In the genomic region with DNA sequence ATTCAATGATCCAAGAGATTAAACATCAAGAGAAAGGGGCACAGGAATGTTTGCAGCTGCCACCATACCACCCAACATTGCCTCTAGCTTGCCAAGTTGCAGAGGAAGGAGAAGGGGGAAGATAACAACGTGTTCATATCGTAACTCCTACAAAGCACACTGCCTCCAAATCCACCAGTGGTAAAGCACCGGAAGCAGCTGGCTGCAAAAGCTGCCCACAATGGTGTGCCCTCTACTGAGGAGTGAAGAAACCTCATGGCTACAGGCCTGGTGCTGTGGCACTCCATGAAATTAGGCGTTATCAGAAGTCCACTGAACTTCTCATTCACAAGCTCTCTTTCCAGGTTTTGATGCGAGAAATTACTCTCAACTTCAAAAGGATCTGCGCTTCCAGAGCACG, we compare ENCODE assay signal across 21 cellular contexts.
A peak's percentile ranks its signal among the peaks of the same experiment; 100 is the strongest.
DNase-seq lines count a peak whose midpoint lies in the region; ATAC-seq and TF ChIP-seq lines count a peak whose summit lies in the region.
"Had no signal": no experiment of that assay in that cellular context is flagged by ENCODE, and none has a peak within 500 bp of the region (broad histone marks: within the 10 kb centered on the region; RNA-seq: fewer than 3 reads in every experiment).

No MANE protein-coding gene starts in this region.

- POLR2A ChIA-PET in activated CD8-positive, alpha-beta T cell treated with anti-CD3 and anti-CD28 coated beads, Interleukin-2, amount 10 ng/mL, durations not matched to agents 7 days and 5 days (lab: Charles Lee), result no interaction called here
- POLR2A ChIA-PET in OCI-LY7 (lab: Charles Lee), result interaction anchor here (0.7 to 1.4 kb wide), 4 partner anchors 10 to 431 kb away, joined by 3 to 4 read pairs (median 4); no protein-coding TSS in a partner anchor

- no peaks in the 10 kb centered on the region for H3K79me2 ChIP-seq in OCI-LY7 (ENCODE audit: insufficient read depth, low read depth, low read length)

- ATAC-seq in Right ventricle myocardium inferior, result no peak
- no peak for ATAC-seq in activated CD8-positive, alpha-beta T cell treated with anti-CD3 and anti-CD28 coated beads, Interleukin-2, amount 10 ng/mL, durations not matched to agents 7 days and 5 days
- peak; percentile 38 for ATAC-seq in upper lobe of right lung
- no peak for ATAC-seq in GM18498 (IDR thresholded peaks at IDR 0.05; ENCODE audit: unreplicated experiment)
- ATAC-seq in activated naive CD8-positive, alpha-beta T cell treated with anti-CD3 and anti-CD28 coated beads, Interleukin-2, amount 50 U/mL, for 24 hours, result no peak

- intact Hi-C loops in Right ventricle myocardium inferior (cut with DNase I), result no loop called here
- intact Hi-C loops in left ventricle myocardium inferior (cut with micrococcal nuclease), result no loop called here
- intact Hi-C loops in upper lobe of right lung (cut with DNase I), result no loop called here
- intact Hi-C loops in OCI-LY7 (cut with micrococcal nuclease; ENCODE audit: unreplicated experiment), result no loop called here

- H3K27ac ChIP-seq in left ventricle myocardium inferior (replicated peaks), result no peak overlapping the region
- H3K27ac ChIP-seq in upper lobe of right lung, result no peak overlapping the region
- H3K27ac ChIP-seq in OCI-LY7 (ENCODE audit: low read depth, low read length, poor library complexity, severe bottlenecking), result no peak overlapping the region
- H3K27ac ChIP-seq: BLaER1 treated with 17β-estradiol and CSF1 and Interleukin-3, amounts not matched to agents 10 nM and 100 nM; breast epithelium; suprapubic skin; WERI-Rb-1 had no signal

- H3K27ac Mint-ChIP-seq in activated CD8-positive, alpha-beta T cell treated with anti-CD3 and anti-CD28 coated beads, Interleukin-2, amount 10 ng/mL, durations not matched to agents 7 days and 5 days, result no peak overlapping the region
- no peak overlapping the region for H3K27ac Mint-ChIP-seq in activated naive CD8-positive, alpha-beta T cell treated with anti-CD3 and anti-CD28 coated beads, Interleukin-2, amount 50 U/mL, for 24 hours

- H3K9me3 ChIP-seq in left ventricle myocardium inferior (replicated peaks), result no peaks in the 10 kb centered on the region
- H3K9me3 ChIP-seq in upper lobe of right lung, result no peaks in the 10 kb centered on the region
- H3K9me3 ChIP-seq in OCI-LY7 (ENCODE audit: low read length), result no peaks in the 10 kb centered on the region
- H3K9me3 ChIP-seq: suprapubic skin had no signal

- H3K9me3 Mint-ChIP-seq in activated CD8-positive, alpha-beta T cell treated with anti-CD3 and anti-CD28 coated beads, Interleukin-2, amount 10 ng/mL, durations not matched to agents 7 days and 5 days (ENCODE audit: insufficient read depth), result peaks cover 5% of the 10 kb centered on the region
- no peaks in the 10 kb centered on the region for H3K9me3 Mint-ChIP-seq in activated naive CD8-positive, alpha-beta T cell treated with anti-CD3 and anti-CD28 coated beads, Interleukin-2, amount 50 U/mL, for 24 hours

- H3K9me2 ChIP-seq in OCI-LY7 (ENCODE audit: insufficient read depth, low read length), result no peaks in the 10 kb centered on the region

- no peak overlapping the region for H3K4me2 ChIP-seq in OCI-LY7 (ENCODE audit: low read length)
- H3K4me2 ChIP-seq: BLaER1 treated with 17β-estradiol and CSF1 and Interleukin-3, amounts not matched to agents 10 nM and 100 nM had no signal

- H3K4me1 ChIP-seq in left ventricle myocardium inferior, result no peaks in the 10 kb centered on the region
- peaks cover under 1% of the 10 kb centered on the region for H3K4me1 ChIP-seq in upper lobe of right lung
- H3K4me1 ChIP-seq in OCI-LY7 (ENCODE audit: insufficient read depth, low read length, poor library complexity, severe bottlenecking), result no peaks in the 10 kb centered on the region
- H3K4me1 ChIP-seq: breast epithelium, suprapubic skin had no signal

- no peak overlapping the region for H2AFZ ChIP-seq in OCI-LY7 (ENCODE audit: low read length)

- BruUV-seq in OCI-LY7 (replicated peaks; lab: Mats Ljungman, UMichigan), result no TSS peak

- no peak overlapping the region for H3K4me3 ChIP-seq in left ventricle myocardium inferior
- H3K4me3 ChIP-seq in upper lobe of right lung, result no peak overlapping the region
- no peak overlapping the region for H3K4me3 ChIP-seq in OCI-LY7 (ENCODE audit: low read depth, low read length, poor library complexity, severe bottlenecking)
- H3K4me3 ChIP-seq: BLaER1 treated with 17β-estradiol and CSF1 and Interleukin-3, amounts not matched to agents 10 nM and 100 nM; breast epithelium; suprapubic skin had no signal

- peaks cover 2% of the 10 kb centered on the region for H3K27me3 Mint-ChIP-seq in activated CD8-positive, alpha-beta T cell treated with anti-CD3 and anti-CD28 coated beads, Interleukin-2, amount 10 ng/mL, durations not matched to agents 7 days and 5 days (ENCODE audit: low read depth)
- no peaks in the 10 kb centered on the region for H3K27me3 Mint-ChIP-seq in activated naive CD8-positive, alpha-beta T cell treated with anti-CD3 and anti-CD28 coated beads, Interleukin-2, amount 50 U/mL, for 24 hours

- H3K4me1 Mint-ChIP-seq in activated CD8-positive, alpha-beta T cell treated with anti-CD3 and anti-CD28 coated beads, Interleukin-2, amount 10 ng/mL, durations not matched to agents 7 days and 5 days (ENCODE audit: low read depth), result peaks cover 9% of the 10 kb centered on the region
- H3K4me1 Mint-ChIP-seq in activated naive CD8-positive, alpha-beta T cell treated with anti-CD3 and anti-CD28 coated beads, Interleukin-2, amount 50 U/mL, for 24 hours, result peaks cover 9% of the 10 kb centered on the region

- H3K36me3 ChIP-seq in left ventricle myocardium inferior (no peaks in the 10 kb centered on the region), upper lobe of right lung (no peaks in the 10 kb centered on the region), OCI-LY7 (ENCODE audit: insufficient read depth, low read length) (no peaks in the 10 kb centered on the region)
- H3K36me3 ChIP-seq: BLaER1 treated with 17β-estradiol and CSF1 and Interleukin-3, amounts not matched to agents 10 nM and 100 nM; breast epithelium; suprapubic skin; WERI-Rb-1 had no signal

- H3K4me3 Mint-ChIP-seq in activated CD8-positive, alpha-beta T cell treated with anti-CD3 and anti-CD28 coated beads, Interleukin-2, amount 10 ng/mL, durations not matched to agents 7 days and 5 days, result no peak overlapping the region
- H3K4me3 Mint-ChIP-seq in activated naive CD8-positive, alpha-beta T cell treated with anti-CD3 and anti-CD28 coated beads, Interleukin-2, amount 50 U/mL, for 24 hours, result no peak overlapping the region

- H4K20me1 ChIP-seq in OCI-LY7 (ENCODE audit: insufficient read depth, low read length), result no peaks in the 10 kb centered on the region
- H4K20me1 ChIP-seq: BLaER1 treated with 17β-estradiol and CSF1 and Interleukin-3, amounts not matched to agents 10 nM and 100 nM had no signal

- H3K27me3 ChIP-seq in left ventricle myocardium inferior (ENCODE audit: low read depth) (no peaks in the 10 kb centered on the region), upper lobe of right lung (no peaks in the 10 kb centered on the region)
- H3K27me3 ChIP-seq: BLaER1 treated with 17β-estradiol and CSF1 and Interleukin-3, amounts not matched to agents 10 nM and 100 nM; breast epithelium; suprapubic skin had no signal

- CTCF ChIA-PET in activated CD8-positive, alpha-beta T cell treated with anti-CD3 and anti-CD28 coated beads, Interleukin-2, amount 10 ng/mL, durations not matched to agents 7 days and 5 days (lab: Charles Lee), result interaction anchor here (0.8 kb wide), 1 partner anchor 66 kb away, joined by 3 read pairs; no protein-coding TSS in a partner anchor
- CTCF ChIA-PET in OCI-LY7 (lab: Charles Lee; ENCODE audit: unreplicated experiment), result no interaction called here

- no peak for TF ChIP-seq CTCF in left ventricle myocardium inferior (IDR thresholded peaks at IDR 0.05; ENCODE audit: borderline replicate concordance)
- no peak for TF ChIP-seq CTCF in upper lobe of right lung (IDR thresholded peaks at IDR 0.05)
- no peak for TF ChIP-seq CTCF in OCI-LY7 (conservative IDR thresholded peaks at IDR 0.05; ENCODE audit: low read length)

- peak; percentile 64 for DNase-seq in Right ventricle myocardium inferior (ENCODE audit: missing footprints)
- no peak for DNase-seq in left ventricle myocardium inferior
- DNase-seq in MV-4-11 (lab: John Stamatoyannopoulos, UW), result peak; percentile 93
- DNase-seq in activated CD8-positive, alpha-beta T cell treated with anti-CD3 and anti-CD28 coated beads, Interleukin-2, amount 10 ng/mL, durations not matched to agents 7 days and 5 days, result peak; percentile 45
- no peak for DNase-seq in upper lobe of right lung
- DNase-seq in OCI-LY7 (ENCODE audit: low spot score), result no peak
- no peak for DNase-seq in activated naive CD8-positive, alpha-beta T cell treated with anti-CD3 and anti-CD28 coated beads, Interleukin-2, amount 50 U/mL, for 24 hours
- DNase-seq: activated gamma-delta T cell, amniotic stem cell, Calu3, cortex of kidney, kidney glomerular epithelial cell, mammary epithelial cell, NCI-H146, NCI-H524, nucleus accumbens, WERI-Rb-1 had no signal

- peaks cover 2% of the 10 kb centered on the region for H3K36me3 Mint-ChIP-seq in activated CD8-positive, alpha-beta T cell treated with anti-CD3 and anti-CD28 coated beads, Interleukin-2, amount 10 ng/mL, durations not matched to agents 7 days and 5 days (ENCODE audit: low read depth)
- H3K36me3 Mint-ChIP-seq in activated naive CD8-positive, alpha-beta T cell treated with anti-CD3 and anti-CD28 coated beads, Interleukin-2, amount 50 U/mL, for 24 hours (ENCODE audit: low read depth), result no peaks in the 10 kb centered on the region

Comparison
In these comparisons a context has a peak if more than half of its experiments do, and no peak if none do; other contexts are left out.
1. DNase-seq: peak in Right ventricle myocardium inferior (single experiment), MV-4-11 (single experiment) and activated CD8-positive, alpha-beta T cell treated with anti-CD3 and anti-CD28 coated beads, Interleukin-2, amount 10 ng/mL, durations not matched to agents 7 days and 5 days (single experiment); none in left ventricle myocardium inferior (single experiment), upper lobe of right lung (single experiment), OCI-LY7 (single experiment) and activated naive CD8-positive, alpha-beta T cell treated with anti-CD3 and anti-CD28 coated beads, Interleukin-2, amount 50 U/mL, for 24 hours (single experiment).